ENCODE assay signal across 8 cellular contexts in genomic region chr3:173584834-173585831, GRCh38.
DNase-seq lines count a peak whose midpoint lies in the region; TF ChIP-seq lines count a peak whose summit lies in the region.

No MANE protein-coding gene starts in this region.

- no peaks in the 10 kb centered on the region for H3K9me3 ChIP-seq in GM23248 (ENCODE audit: low read depth)
- H3K9me3 ChIP-seq in SJSA1 (replicated peaks) = no peaks in the 10 kb centered on the region

- H3K4me1 Mint-ChIP-seq in glutamatergic neuron (ENCODE audit: low read depth, unreplicated experiment) = no peaks in the 10 kb centered on the region

- H3K9ac ChIP-seq in GM23248 = peak overlapping the region; percentile 69

- DNase-seq in GM23248 (peak; percentile 86), SJSA1 (ENCODE audit: low read depth in 1 of 2, low spot score in 2 of 2) (peak; percentile 46 to 47), glutamatergic neuron (peak; percentile 65), occipital lobe (lab: John Stamatoyannopoulos, UW) (peak; percentile 43), NCI-H1092 (lab: John Stamatoyannopoulos, UW) (no peak), NCI-H526 treated with DMSO at 0.1 percent for 48 hours (lab: John Stamatoyannopoulos, UW) (no peak)
- DNase-seq in NK-92 treated with Interleukin-12 subunit alpha and Interleukin-12 subunit beta, amount 100 ng/mL, for 24 hours (lab: John Stamatoyannopoulos, UW) = no peak
- no peak for DNase-seq in stimulated activated CD4-positive, alpha-beta T cell treated with anti-CD3 and anti-CD28 coated beads, Interleukin-4, amount 100 ng/mL, for 4 hours

- peak overlapping the region; percentile 97 for H3K4me3 ChIP-seq in GM23248
- H3K4me3 ChIP-seq in SJSA1 = peak overlapping the region; percentile 35

- no peaks in the 10 kb centered on the region for H4K20me1 ChIP-seq in GM23248 (ENCODE audit: insufficient read depth)

- H2AFZ ChIP-seq in GM23248 = peak overlapping the region; percentile 97

- peak overlapping the region; percentile 85 for H3K4me2 ChIP-seq in GM23248 (ENCODE audit: unreplicated experiment)

- no peaks in the 10 kb centered on the region for H3K79me2 ChIP-seq in GM23248 (ENCODE audit: insufficient read depth)

- WGBS in GM23248 (ENCODE audit: low coverage in 1 of 2, low lambda C conversion rate in 2 of 2, missing lambda C conversion rate in 2 of 2), 2 experiments = 1% methylated on average over 47 of the region's 47 CpGs

- H3K27ac ChIP-seq in GM23248 (peak overlapping the region; percentile 18; the same call in 1 of the 2 replicates), SJSA1 (peak overlapping the region; percentile 11; the same call in 1 of the 2 replicates)

- peaks cover 11% of the 10 kb centered on the region for H3K4me1 ChIP-seq in GM23248 (ENCODE audit: insufficient read depth)
- H3K4me1 ChIP-seq in SJSA1 (replicated peaks) = no peaks in the 10 kb centered on the region

- in situ Hi-C loops in GM23248 (cut with MboI) = no loop called here

- no peaks in the 10 kb centered on the region for H3K27me3 ChIP-seq in GM23248 (replicated peaks; ENCODE audit: insufficient read depth)
- H3K27me3 ChIP-seq in SJSA1 (replicated peaks) = peaks cover 16% of the 10 kb centered on the region

- no peak overlapping the region for H3K27ac Mint-ChIP-seq in glutamatergic neuron (ENCODE audit: unreplicated experiment)

- no peaks in the 10 kb centered on the region for H3K36me3 ChIP-seq in GM23248 (ENCODE audit: low read depth)
- no peaks in the 10 kb centered on the region for H3K36me3 ChIP-seq in SJSA1

- H3K9me2 ChIP-seq in GM23248 (ENCODE audit: insufficient read depth) = no peaks in the 10 kb centered on the region

- peaks cover 13% of the 10 kb centered on the region for H3F3A ChIP-seq in GM23248 (ENCODE audit: insufficient read depth)

- H3K9me3 Mint-ChIP-seq in glutamatergic neuron (ENCODE audit: unreplicated experiment) = peaks cover 2% of the 10 kb centered on the region

- H3K36me3 Mint-ChIP-seq in glutamatergic neuron (ENCODE audit: unreplicated experiment) = no peaks in the 10 kb centered on the region

- TF ChIP-seq CTCF in glutamatergic neuron (IDR thresholded peaks at IDR 0.05; ENCODE audit: partially characterized antibody, unreplicated experiment) = no peak

- peaks cover 2% of the 10 kb centered on the region for H3K27me3 Mint-ChIP-seq in glutamatergic neuron (ENCODE audit: unreplicated experiment)

- H3K4me3 Mint-ChIP-seq in glutamatergic neuron (ENCODE audit: unreplicated experiment) = peak overlapping the region; percentile 96

Comparison
In these comparisons a context has a peak if more than half of its experiments do, and no peak if none do; other contexts are left out.
1. DNase-seq: peak in GM23248 (single experiment), SJSA1 (2 of 2), glutamatergic neuron (single experiment) and occipital lobe (single experiment); none in NK-92 treated with Interleukin-12 subunit alpha and Interleukin-12 subunit beta, amount 100 ng/mL, for 24 hours (single experiment), stimulated activated CD4-positive, alpha-beta T cell treated with anti-CD3 and anti-CD28 coated beads, Interleukin-4, amount 100 ng/mL, for 4 hours (0 of 2), NCI-H1092 (single experiment) and NCI-H526 treated with DMSO at 0.1 percent for 48 hours (single experiment).